In genomic region chr12:70151993-70152392, GRCh38 we compare ENCODE assay signal across 11 cellular contexts.
"Had no signal": no experiment of that assay in that cellular context is flagged by ENCODE, and none has a peak within 500 bp of the region (broad histone marks: within the 10 kb centered on the region; RNA-seq: fewer than 3 reads in every experiment).

No MANE protein-coding gene starts in this region.

- H3K4me3 Mint-ChIP-seq: GM23338, H9, HFFc6 had no signal

- H3K36me3 ChIP-seq: HAP-1 had no signal

- H3K4me1 Mint-ChIP-seq: GM23338 had no signal

- FAIRE-seq: H1, H54 had no signal

- H3K27ac ChIP-seq: GM23248 had no signal

- H3K27ac Mint-ChIP-seq: GM23338, H9, HFFc6 had no signal

- H3K4me1 ChIP-seq: HAP-1 had no signal

- H3K4me3 ChIP-seq: GM23248, GM23338, HAP-1 had no signal

- ATAC-seq: GM23338, HCT116 had no signal

- H3K9ac ChIP-seq: GM23248 had no signal

- H3K4me2 ChIP-seq: GM23338 had no signal

- H2AFZ ChIP-seq: GM23248, GM23338 had no signal

- DNase-seq: GM23248, GOT3, H7, H9, HCEC 1CT, HFFc6 had no signal
